In genomic region chr3:172184106-172184822, GRCh38 we compare ENCODE assay signal across 15 cellular contexts.
A peak's percentile ranks its signal among the peaks of the same experiment; 100 is the strongest.
DNase-seq lines count a peak whose midpoint lies in the region; ATAC-seq and TF ChIP-seq lines count a peak whose summit lies in the region.
"Had no signal": no experiment of that assay in that cellular context is flagged by ENCODE, and none has a peak within 500 bp of the region (broad histone marks: within the 10 kb centered on the region; RNA-seq: fewer than 3 reads in every experiment).

No MANE protein-coding gene starts in this region.

- H3K36me3 Mint-ChIP-seq in activated naive CD8-positive, alpha-beta T cell treated with anti-CD3 and anti-CD28 coated beads, Interleukin-2, amount 50 U/mL, for 24 hours (ENCODE audit: low read depth), result peaks cover 6% of the 10 kb centered on the region
- H3K36me3 Mint-ChIP-seq in activated naive CD8-positive, alpha-beta T cell treated with anti-CD3 and anti-CD28 coated beads for 36 hours, result peaks cover 16% of the 10 kb centered on the region
- no peaks in the 10 kb centered on the region for H3K36me3 Mint-ChIP-seq in activated T-helper 17 cell treated with anti-CD3 and anti-CD28 coated beads, Interleukin-2, amount 50 U/mL, for 72 hours (ENCODE audit: low read depth)
- H3K36me3 Mint-ChIP-seq in nephron progenitor cell (ENCODE audit: low read depth), result peaks cover 41% of the 10 kb centered on the region

- TF ChIP-seq CTCF in nephron progenitor cell (IDR thresholded peaks at IDR 0.05), result no peak
- TF ChIP-seq CTCF in psoas muscle (IDR thresholded peaks at IDR 0.05), result no peak

- no peaks in the 10 kb centered on the region for H3K9me3 Mint-ChIP-seq in activated naive CD8-positive, alpha-beta T cell treated with anti-CD3 and anti-CD28 coated beads, Interleukin-2, amount 50 U/mL, for 24 hours
- H3K9me3 Mint-ChIP-seq in activated naive CD8-positive, alpha-beta T cell treated with anti-CD3 and anti-CD28 coated beads for 36 hours, result no peaks in the 10 kb centered on the region
- no peaks in the 10 kb centered on the region for H3K9me3 Mint-ChIP-seq in activated T-helper 17 cell treated with anti-CD3 and anti-CD28 coated beads, Interleukin-2, amount 50 U/mL, for 72 hours
- H3K9me3 Mint-ChIP-seq in nephron progenitor cell, result no peaks in the 10 kb centered on the region
- H3K9me3 Mint-ChIP-seq in stimulated activated naive CD8-positive, alpha-beta T cell treated with anti-CD3 and anti-CD28 coated beads, Interleukin-15, amount 100 ng/mL, for 72 hours, result no peaks in the 10 kb centered on the region

- H3K27ac ChIP-seq in psoas muscle (no peak overlapping the region), caudate nucleus (ENCODE audit: low read depth, low read length) (no peak overlapping the region)

- no peak overlapping the region for H3K4me3 ChIP-seq in psoas muscle

- no peaks in the 10 kb centered on the region for H3K27me3 ChIP-seq in psoas muscle (ENCODE audit: insufficient read depth in 3 of 3, low read length in 2 of 3)

- H3K9me3 ChIP-seq in psoas muscle, result no peaks in the 10 kb centered on the region

- no peaks in the 10 kb centered on the region for H3K27me3 Mint-ChIP-seq in activated naive CD8-positive, alpha-beta T cell treated with anti-CD3 and anti-CD28 coated beads, Interleukin-2, amount 50 U/mL, for 24 hours
- no peaks in the 10 kb centered on the region for H3K27me3 Mint-ChIP-seq in activated naive CD8-positive, alpha-beta T cell treated with anti-CD3 and anti-CD28 coated beads for 36 hours
- no peaks in the 10 kb centered on the region for H3K27me3 Mint-ChIP-seq in activated T-helper 17 cell treated with anti-CD3 and anti-CD28 coated beads, Interleukin-2, amount 50 U/mL, for 72 hours
- H3K27me3 Mint-ChIP-seq in nephron progenitor cell (ENCODE audit: low read depth, poor library complexity), result no peaks in the 10 kb centered on the region
- no peaks in the 10 kb centered on the region for H3K27me3 Mint-ChIP-seq in stimulated activated naive CD8-positive, alpha-beta T cell treated with anti-CD3 and anti-CD28 coated beads, Interleukin-15, amount 100 ng/mL, for 72 hours

- no peaks in the 10 kb centered on the region for H3K36me3 ChIP-seq in psoas muscle (ENCODE audit: insufficient read depth in 1 of 2, low read depth in 1 of 2)

- no peak for DNase-seq in activated naive CD8-positive, alpha-beta T cell treated with anti-CD3 and anti-CD28 coated beads, Interleukin-2, amount 50 U/mL, for 24 hours
- no peak for DNase-seq in activated naive CD8-positive, alpha-beta T cell treated with anti-CD3 and anti-CD28 coated beads for 36 hours
- DNase-seq in nephron progenitor cell (no peak), amygdala (lab: John Stamatoyannopoulos, UW) (no peak), psoas muscle (no peak), caudate nucleus (lab: John Stamatoyannopoulos, UW) (no peak)
- no peak for DNase-seq in stimulated activated naive CD8-positive, alpha-beta T cell treated with anti-CD3 and anti-CD28 coated beads, Interleukin-15, amount 100 ng/mL, for 72 hours
- DNase-seq: ACHN, C1 segment of cervical spinal cord, NCI-H1417 treated with DMSO at 0.1 percent for 48 hours, NCI-H187 treated with DMSO at 0.1 percent for 48 hours, NCI-H226, NCI-H524 had no signal

- WGBS in psoas muscle, 3 donors, result 90 to 96% (median 92%) methylated on average over 3 of the region's 3 CpGs

- peak; percentile 81 for ATAC-seq in activated naive CD8-positive, alpha-beta T cell treated with anti-CD3 and anti-CD28 coated beads, Interleukin-2, amount 50 U/mL, for 24 hours
- ATAC-seq in activated T-helper 17 cell treated with anti-CD3 and anti-CD28 coated beads, Interleukin-2, amount 50 U/mL, for 72 hours (replicated peaks), result peak; percentile 35
- peak; percentile 71 for ATAC-seq in stimulated activated naive CD8-positive, alpha-beta T cell treated with anti-CD3 and anti-CD28 coated beads, Interleukin-15, amount 100 ng/mL, for 72 hours
- no peak for ATAC-seq in psoas muscle
- ATAC-seq: Right ventricle myocardium inferior had no signal

- H3K27ac Mint-ChIP-seq in activated naive CD8-positive, alpha-beta T cell treated with anti-CD3 and anti-CD28 coated beads, Interleukin-2, amount 50 U/mL, for 24 hours, result peak overlapping the region; percentile 10
- no peak overlapping the region for H3K27ac Mint-ChIP-seq in activated naive CD8-positive, alpha-beta T cell treated with anti-CD3 and anti-CD28 coated beads for 36 hours
- no peak overlapping the region for H3K27ac Mint-ChIP-seq in activated T-helper 17 cell treated with anti-CD3 and anti-CD28 coated beads, Interleukin-2, amount 50 U/mL, for 72 hours
- peak overlapping the region; percentile 30 for H3K27ac Mint-ChIP-seq in nephron progenitor cell
- H3K27ac Mint-ChIP-seq in stimulated activated naive CD8-positive, alpha-beta T cell treated with anti-CD3 and anti-CD28 coated beads, Interleukin-15, amount 100 ng/mL, for 72 hours, result peak overlapping the region in 1 of 2 donors; percentile 62

- H3K4me1 Mint-ChIP-seq in activated naive CD8-positive, alpha-beta T cell treated with anti-CD3 and anti-CD28 coated beads, Interleukin-2, amount 50 U/mL, for 24 hours, result peaks cover 36% of the 10 kb centered on the region
- H3K4me1 Mint-ChIP-seq in activated naive CD8-positive, alpha-beta T cell treated with anti-CD3 and anti-CD28 coated beads for 36 hours, result peaks cover 22% of the 10 kb centered on the region
- H3K4me1 Mint-ChIP-seq in activated T-helper 17 cell treated with anti-CD3 and anti-CD28 coated beads, Interleukin-2, amount 50 U/mL, for 72 hours, result no peaks in the 10 kb centered on the region
- H3K4me1 Mint-ChIP-seq in nephron progenitor cell, result peaks cover 52% of the 10 kb centered on the region
- H3K4me1 Mint-ChIP-seq in stimulated activated naive CD8-positive, alpha-beta T cell treated with anti-CD3 and anti-CD28 coated beads, Interleukin-15, amount 100 ng/mL, for 72 hours, result peaks cover 37% of the 10 kb centered on the region

- H3K4me1 ChIP-seq in psoas muscle, result peaks cover 43% of the 10 kb centered on the region

- intact Hi-C loops in psoas muscle (cut with DNase I), result no loop called here

- no peak overlapping the region for H3K4me3 Mint-ChIP-seq in activated naive CD8-positive, alpha-beta T cell treated with anti-CD3 and anti-CD28 coated beads, Interleukin-2, amount 50 U/mL, for 24 hours
- H3K4me3 Mint-ChIP-seq in activated naive CD8-positive, alpha-beta T cell treated with anti-CD3 and anti-CD28 coated beads for 36 hours, result no peak overlapping the region
- H3K4me3 Mint-ChIP-seq in activated T-helper 17 cell treated with anti-CD3 and anti-CD28 coated beads, Interleukin-2, amount 50 U/mL, for 72 hours, result no peak overlapping the region
- H3K4me3 Mint-ChIP-seq in nephron progenitor cell, result no peak overlapping the region
- H3K4me3 Mint-ChIP-seq in stimulated activated naive CD8-positive, alpha-beta T cell treated with anti-CD3 and anti-CD28 coated beads, Interleukin-15, amount 100 ng/mL, for 72 hours, result no peak overlapping the region

Comparison
In these comparisons a context has a peak if more than half of its experiments do, and no peak if none do; other contexts are left out.
1. H3K27ac Mint-ChIP-seq: peak in activated naive CD8-positive, alpha-beta T cell treated with anti-CD3 and anti-CD28 coated beads, Interleukin-2, amount 50 U/mL, for 24 hours (single experiment) and nephron progenitor cell (single experiment); none in activated naive CD8-positive, alpha-beta T cell treated with anti-CD3 and anti-CD28 coated beads for 36 hours (single experiment) and activated T-helper 17 cell treated with anti-CD3 and anti-CD28 coated beads, Interleukin-2, amount 50 U/mL, for 72 hours (single experiment).
2. ATAC-seq: peak in activated naive CD8-positive, alpha-beta T cell treated with anti-CD3 and anti-CD28 coated beads, Interleukin-2, amount 50 U/mL, for 24 hours (single experiment), activated T-helper 17 cell treated with anti-CD3 and anti-CD28 coated beads, Interleukin-2, amount 50 U/mL, for 72 hours (single experiment) and stimulated activated naive CD8-positive, alpha-beta T cell treated with anti-CD3 and anti-CD28 coated beads, Interleukin-15, amount 100 ng/mL, for 72 hours (single experiment); none in psoas muscle (0 of 4).